8 cellular contexts compared by ENCODE assay signal in the genomic region with DNA sequence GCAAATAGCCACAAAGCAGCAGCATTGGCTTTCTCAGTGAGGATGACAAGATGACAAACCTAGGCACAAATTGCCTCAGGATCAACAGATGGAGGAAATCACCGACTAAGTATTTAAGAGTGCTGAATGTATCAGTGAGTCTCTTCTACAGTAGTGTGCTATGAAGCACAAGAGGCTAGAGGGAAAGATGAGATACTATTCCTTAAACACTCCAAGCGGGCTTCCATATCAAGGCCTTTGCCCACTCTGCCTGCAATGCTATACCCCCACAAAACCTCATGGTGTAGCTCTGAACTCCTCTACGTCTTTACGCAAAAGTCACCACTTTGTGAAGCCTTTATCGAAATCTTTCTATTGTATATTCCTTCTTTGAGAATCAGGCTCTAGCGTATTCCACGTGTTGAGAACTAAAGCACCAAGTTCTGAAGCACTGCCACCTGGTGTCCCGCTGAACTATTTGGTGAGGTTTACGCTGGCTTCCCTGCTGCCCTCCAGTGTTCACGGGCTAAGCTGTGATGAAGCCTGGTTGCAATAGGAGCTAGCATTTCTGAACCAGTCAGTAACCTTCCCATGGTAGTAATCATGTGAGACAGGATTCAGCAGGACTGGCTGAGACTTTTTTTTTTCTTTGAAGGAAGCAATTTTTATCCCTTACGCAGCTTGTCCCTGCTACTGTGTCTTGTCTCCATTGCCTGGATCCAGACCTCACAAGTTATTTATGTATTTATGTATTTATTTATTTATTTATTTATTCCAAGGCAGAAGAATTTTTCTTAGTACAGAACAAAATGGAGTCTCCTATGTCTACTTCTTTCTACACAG.
DNase-seq lines count a peak whose midpoint lies in the region; ATAC-seq and TF ChIP-seq lines count a peak whose summit lies in the region.

No MANE protein-coding gene starts in this region.

- CTCF ChIA-PET in CD8-positive, alpha-beta T cell (lab: Charles Lee): interaction anchor here (0.6 to 4.0 kb wide), 17 partner anchors 11 to 470 kb away, joined by 3 to 22 read pairs (median 7); no protein-coding TSS in a partner anchor

- peak; percentile 48 for TF ChIP-seq CTCF in CD8-positive, alpha-beta T cell (IDR thresholded peaks at IDR 0.05)
- TF ChIP-seq CTCF in HL-60 (IDR thresholded peaks at IDR 0.05; ENCODE audit: insufficient read depth, low read length): peak; percentile 48
- peak; percentile 76 for TF ChIP-seq CTCF in brain (conservative IDR thresholded peaks at IDR 0.05)

- H3K36me3 ChIP-seq in CD8-positive, alpha-beta T cell (ENCODE audit: insufficient read depth, low read length): no peaks in the 10 kb centered on the region

- peaks cover 56% of the 10 kb centered on the region for H3K4me1 Mint-ChIP-seq in CD8-positive, alpha-beta T cell (ENCODE audit: low read depth)
- no peaks in the 10 kb centered on the region for H3K4me1 Mint-ChIP-seq in brain

- POLR2A ChIA-PET in CD8-positive, alpha-beta T cell (lab: Charles Lee): interaction anchor here (0.6 to 2.2 kb wide), 4 partner anchors 30 to 457 kb away, joined by 3 to 7 read pairs (median 4); no protein-coding TSS in a partner anchor

- H3K4me3 Mint-ChIP-seq in CD8-positive, alpha-beta T cell: no peak overlapping the region
- H3K4me3 Mint-ChIP-seq in brain: no peak overlapping the region

- intact Hi-C loops in CD8-positive, alpha-beta T cell (cut with DNase I, micrococcal nuclease): loop anchor here (1.0 to 10.0 kb wide), 7 partner anchors 16 to 185 kb away; no protein-coding TSS in a partner anchor

- H3K9me3 Mint-ChIP-seq in CD8-positive, alpha-beta T cell: no peaks in the 10 kb centered on the region
- no peaks in the 10 kb centered on the region for H3K9me3 Mint-ChIP-seq in brain

- DNase-seq in CD8-positive, alpha-beta T cell: peak; percentile 21 to 67 (median 52)
- DNase-seq in HL-60 (ENCODE audit: low read depth in 1 of 2, low spot score in 1 of 2): peak in 1 of 2 experiments; percentile 65
- DNase-seq in T-helper 1 cell: peak; percentile 10 to 68 (median 31)
- DNase-seq in kidney glomerular epithelial cell (lab: John Stamatoyannopoulos, UW): peak; percentile 80
- peak; percentile 29 to 62 for DNase-seq in stimulated activated CD4-positive, alpha-beta T cell treated with anti-CD3 and anti-CD28 coated beads, Interleukin-4, amount 100 ng/mL, for 4 hours
- no peak for DNase-seq in NCI-H345 treated with DMSO at 0.1 percent for 48 hours (lab: John Stamatoyannopoulos, UW; ENCODE audit: unreplicated experiment)

- no peaks in the 10 kb centered on the region for H3K9me3 ChIP-seq in CD8-positive, alpha-beta T cell (ENCODE audit: low read length)

- no peaks in the 10 kb centered on the region for H3K27me3 ChIP-seq in CD8-positive, alpha-beta T cell (ENCODE audit: insufficient read depth, low read length)
- peaks cover 2% of the 10 kb centered on the region for H3K27me3 ChIP-seq in HL-60 (ENCODE audit: insufficient read depth, poor library complexity, severe bottlenecking)

- peaks cover 34% of the 10 kb centered on the region for H3K4me1 ChIP-seq in CD8-positive, alpha-beta T cell (ENCODE audit: insufficient read depth, low read length)

- H3K27ac Mint-ChIP-seq in CD8-positive, alpha-beta T cell: no peak overlapping the region
- H3K27ac Mint-ChIP-seq in brain: no peak overlapping the region

- no peaks in the 10 kb centered on the region for H3K36me3 Mint-ChIP-seq in CD8-positive, alpha-beta T cell
- no peaks in the 10 kb centered on the region for H3K36me3 Mint-ChIP-seq in brain

- no peak overlapping the region for H3K27ac ChIP-seq in CD8-positive, alpha-beta T cell (ENCODE audit: low read depth, low read length)
- no peak overlapping the region for H3K27ac ChIP-seq in HL-60 (replicated peaks)

- no peaks in the 10 kb centered on the region for H3K27me3 Mint-ChIP-seq in CD8-positive, alpha-beta T cell (ENCODE audit: low read depth)
- H3K27me3 Mint-ChIP-seq in brain: no peaks in the 10 kb centered on the region

- ATAC-seq in CD8-positive, alpha-beta T cell: peak; percentile 70
- ATAC-seq in GM19023 (IDR thresholded peaks at IDR 0.05; ENCODE audit: unreplicated experiment): peak; percentile 57

- no peak overlapping the region for H3K4me3 ChIP-seq in CD8-positive, alpha-beta T cell (ENCODE audit: low read depth, low read length)
- H3K4me3 ChIP-seq in HL-60 (replicated peaks; ENCODE audit: insufficient read depth, low read length): no peak overlapping the region
